ENCODE assay signal across 2 cellular contexts in the genomic region with DNA sequence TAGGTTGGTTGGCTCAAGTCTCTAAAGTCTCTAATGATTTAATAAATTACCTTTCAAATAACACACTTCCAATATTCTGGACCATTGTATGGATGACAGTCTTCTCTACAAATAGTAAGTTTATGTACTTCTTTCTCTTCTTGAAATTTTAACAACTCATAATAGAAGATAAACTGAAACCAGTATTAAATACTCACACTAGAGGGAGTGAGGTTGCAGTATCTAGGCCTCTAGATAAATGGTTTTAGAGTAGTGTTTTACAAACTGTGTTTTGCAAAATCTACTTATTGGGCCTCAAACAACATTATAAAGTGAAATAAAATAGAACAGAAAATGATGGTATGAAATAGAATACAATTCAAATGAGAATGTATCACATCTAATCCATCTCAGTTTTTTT.
TF ChIP-seq lines count a peak whose summit lies in the region.

No MANE protein-coding gene starts in this region.

TF ChIP-seq in IMR-90, 13 proteins besides CTCF, POLR2A, EP300 and RAD21:
- no peak for TF ChIP-seq MAFK (IDR thresholded peaks at IDR 0.05; ENCODE audit: low read depth, low read length)
- no peak for TF ChIP-seq CHD1 (IDR thresholded peaks at IDR 0.05; ENCODE audit: low read depth, low read length)
- TF ChIP-seq MXI1 (IDR thresholded peaks at IDR 0.05; ENCODE audit: borderline replicate concordance, low read depth, low read length): no peak
- no peak for TF ChIP-seq FOS (IDR thresholded peaks at IDR 0.05; ENCODE audit: low read depth, low read length)
- TF ChIP-seq, protein P1, sequence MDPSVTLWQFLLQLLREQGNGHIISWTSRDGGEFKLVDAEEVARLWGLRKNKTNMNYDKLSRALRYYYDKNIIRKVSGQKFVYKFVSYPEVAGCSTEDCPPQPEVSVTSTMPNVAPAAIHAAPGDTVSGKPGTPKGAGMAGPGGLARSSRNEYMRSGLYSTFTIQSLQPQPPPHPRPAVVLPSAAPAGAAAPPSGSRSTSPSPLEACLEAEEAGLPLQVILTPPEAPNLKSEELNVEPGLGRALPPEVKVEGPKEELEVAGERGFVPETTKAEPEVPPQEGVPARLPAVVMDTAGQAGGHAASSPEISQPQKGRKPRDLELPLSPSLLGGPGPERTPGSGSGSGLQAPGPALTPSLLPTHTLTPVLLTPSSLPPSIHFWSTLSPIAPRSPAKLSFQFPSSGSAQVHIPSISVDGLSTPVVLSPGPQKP (IDR thresholded peaks at IDR 0.05; ENCODE audit: borderline replicate concordance, low read depth, low read length): no peak
- no peak for TF ChIP-seq CEBPB (IDR thresholded peaks at IDR 0.05; ENCODE audit: low read depth, low read length)
- TF ChIP-seq NFE2L2 (IDR thresholded peaks at IDR 0.05; ENCODE audit: low read depth, low read length): no peak
- no peak for TF ChIP-seq RFX5 (IDR thresholded peaks at IDR 0.05; ENCODE audit: low read depth, low read length)
- no peak for TF ChIP-seq USF2 (IDR thresholded peaks at IDR 0.05; ENCODE audit: low read depth, low read length)
- TF ChIP-seq BHLHE40 (IDR thresholded peaks at IDR 0.05; ENCODE audit: low read depth, low read length): no peak
- TF ChIP-seq MAZ (IDR thresholded peaks at IDR 0.05; ENCODE audit: borderline replicate concordance, low read depth, low read length): no peak
- no peak for TF ChIP-seq RCOR1 (IDR thresholded peaks at IDR 0.05; ENCODE audit: insufficient replicate concordance, low read length)
- no peak for TF ChIP-seq SMC3 (IDR thresholded peaks at IDR 0.05; ENCODE audit: low read depth, low read length)

TF ChIP-seq in HepG2, 621 proteins besides CTCF, POLR2A, EP300 and RAD21:
- TF ChIP-seq, protein P2, sequence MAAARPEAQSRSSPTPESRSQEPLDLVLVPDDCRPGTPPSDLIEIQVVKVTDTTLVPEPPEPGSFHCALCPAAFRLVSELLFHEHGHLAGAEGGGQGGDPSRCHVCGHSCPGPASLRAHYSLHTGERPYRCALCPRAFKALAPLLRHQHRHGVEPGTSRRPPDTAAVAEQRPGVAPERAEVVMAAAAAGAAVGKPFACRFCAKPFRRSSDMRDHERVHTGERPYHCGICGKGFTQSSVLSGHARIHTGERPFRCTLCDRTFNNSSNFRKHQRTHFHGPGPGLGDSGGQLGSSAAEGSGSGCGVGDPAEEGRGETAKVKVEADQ (CRISPR knock-in tag; IDR thresholded peaks at IDR 0.05; ENCODE audit: borderline replicate concordance): no peak
- TF ChIP-seq, protein P3, sequence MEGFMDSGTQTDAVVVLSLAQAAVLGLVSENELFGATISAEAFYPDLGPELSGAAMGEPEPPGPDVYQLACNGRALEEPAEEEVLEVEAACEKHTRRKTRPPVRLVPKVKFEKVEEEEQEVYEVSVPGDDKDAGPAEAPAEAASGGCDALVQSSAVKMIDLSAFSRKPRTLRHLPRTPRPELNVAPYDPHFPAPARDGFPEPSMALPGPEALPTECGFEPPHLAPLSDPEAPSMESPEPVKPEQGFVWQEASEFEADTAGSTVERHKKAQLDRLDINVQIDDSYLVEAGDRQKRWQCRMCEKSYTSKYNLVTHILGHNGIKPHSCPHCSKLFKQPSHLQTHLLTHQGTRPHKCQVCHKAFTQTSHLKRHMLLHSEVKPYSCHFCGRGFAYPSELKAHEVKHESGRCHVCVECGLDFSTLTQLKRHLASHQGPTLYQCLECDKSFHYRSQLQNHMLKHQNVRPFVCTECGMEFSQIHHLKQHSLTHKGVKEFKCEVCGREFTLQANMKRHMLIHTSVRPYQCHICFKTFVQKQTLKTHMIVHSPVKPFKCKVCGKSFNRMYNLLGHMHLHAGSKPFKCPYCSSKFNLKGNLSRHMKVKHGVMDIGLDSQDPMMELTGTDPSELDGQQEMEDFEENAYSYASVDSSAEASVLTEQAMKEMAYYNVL (CRISPR knock-in tag; IDR thresholded peaks at IDR 0.05; ENCODE audit: borderline replicate concordance): no peak
- no peak for TF ChIP-seq JUNB (CRISPR knock-in tag; IDR thresholded peaks at IDR 0.05; ENCODE audit: borderline replicate concordance)
- no peak for TF ChIP-seq ZNF780A (CRISPR knock-in tag; IDR thresholded peaks at IDR 0.05)
- TF ChIP-seq SKIL (CRISPR knock-in tag; IDR thresholded peaks at IDR 0.05; ENCODE audit: borderline replicate concordance): no peak
- no peak for TF ChIP-seq RBAK (CRISPR knock-in tag; IDR thresholded peaks at IDR 0.05)
- no peak for TF ChIP-seq ZBTB20 (CRISPR knock-in tag; IDR thresholded peaks at IDR 0.05; ENCODE audit: borderline replicate concordance, low read depth)
- no peak for TF ChIP-seq ZNF446 (CRISPR knock-in tag; IDR thresholded peaks at IDR 0.05)
- no peak for TF ChIP-seq PHF21A (CRISPR knock-in tag; IDR thresholded peaks at IDR 0.05)
- no peak for TF ChIP-seq ZNF460 (CRISPR knock-in tag; IDR thresholded peaks at IDR 0.05; ENCODE audit: borderline replicate concordance)
- TF ChIP-seq ZNF263 (CRISPR knock-in tag; IDR thresholded peaks at IDR 0.05): no peak
- TF ChIP-seq, protein P4, sequence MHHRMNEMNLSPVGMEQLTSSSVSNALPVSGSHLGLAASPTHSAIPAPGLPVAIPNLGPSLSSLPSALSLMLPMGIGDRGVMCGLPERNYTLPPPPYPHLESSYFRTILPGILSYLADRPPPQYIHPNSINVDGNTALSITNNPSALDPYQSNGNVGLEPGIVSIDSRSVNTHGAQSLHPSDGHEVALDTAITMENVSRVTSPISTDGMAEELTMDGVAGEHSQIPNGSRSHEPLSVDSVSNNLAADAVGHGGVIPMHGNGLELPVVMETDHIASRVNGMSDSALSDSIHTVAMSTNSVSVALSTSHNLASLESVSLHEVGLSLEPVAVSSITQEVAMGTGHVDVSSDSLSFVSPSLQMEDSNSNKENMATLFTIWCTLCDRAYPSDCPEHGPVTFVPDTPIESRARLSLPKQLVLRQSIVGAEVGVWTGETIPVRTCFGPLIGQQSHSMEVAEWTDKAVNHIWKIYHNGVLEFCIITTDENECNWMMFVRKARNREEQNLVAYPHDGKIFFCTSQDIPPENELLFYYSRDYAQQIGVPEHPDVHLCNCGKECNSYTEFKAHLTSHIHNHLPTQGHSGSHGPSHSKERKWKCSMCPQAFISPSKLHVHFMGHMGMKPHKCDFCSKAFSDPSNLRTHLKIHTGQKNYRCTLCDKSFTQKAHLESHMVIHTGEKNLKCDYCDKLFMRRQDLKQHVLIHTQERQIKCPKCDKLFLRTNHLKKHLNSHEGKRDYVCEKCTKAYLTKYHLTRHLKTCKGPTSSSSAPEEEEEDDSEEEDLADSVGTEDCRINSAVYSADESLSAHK (CRISPR knock-in tag; IDR thresholded peaks at IDR 0.05; ENCODE audit: borderline replicate concordance): no peak
- no peak for TF ChIP-seq THRA (CRISPR knock-in tag; IDR thresholded peaks at IDR 0.05; ENCODE audit: borderline replicate concordance)
- no peak for TF ChIP-seq GPN1 (CRISPR knock-in tag; IDR thresholded peaks at IDR 0.05; ENCODE audit: borderline replicate concordance)
- TF ChIP-seq PRPF4 (IDR thresholded peaks at IDR 0.05; ENCODE audit: low read depth, low read length, poor library complexity, severe bottlenecking): no peak
- TF ChIP-seq CENPT (CRISPR knock-in tag; IDR thresholded peaks at IDR 0.05; ENCODE audit: low read depth): no peak
